ENCODE assay signal across 1 cellular context in genomic region chr7:18546576-18546975, GRCh38.
TF ChIP-seq lines count a peak whose summit lies in the region.

No MANE protein-coding gene starts in this region.

TF ChIP-seq in HepG2, 621 proteins besides CTCF, POLR2A, EP300 and RAD21 (continued from another document):
- TF ChIP-seq NFE2L2 (IDR thresholded peaks at IDR 0.05; ENCODE audit: low read length): peak; percentile 58; the same call in 1 of the 2 replicates
- TF ChIP-seq SMARCC2 (IDR thresholded peaks at IDR 0.05): no peak
- no peak for TF ChIP-seq PHF21A (CRISPR knock-in tag; IDR thresholded peaks at IDR 0.05)
TF ChIP-seq in HepG2: peak in this region for 2.
